8 cellular contexts compared by ENCODE assay signal in the genomic region with DNA sequence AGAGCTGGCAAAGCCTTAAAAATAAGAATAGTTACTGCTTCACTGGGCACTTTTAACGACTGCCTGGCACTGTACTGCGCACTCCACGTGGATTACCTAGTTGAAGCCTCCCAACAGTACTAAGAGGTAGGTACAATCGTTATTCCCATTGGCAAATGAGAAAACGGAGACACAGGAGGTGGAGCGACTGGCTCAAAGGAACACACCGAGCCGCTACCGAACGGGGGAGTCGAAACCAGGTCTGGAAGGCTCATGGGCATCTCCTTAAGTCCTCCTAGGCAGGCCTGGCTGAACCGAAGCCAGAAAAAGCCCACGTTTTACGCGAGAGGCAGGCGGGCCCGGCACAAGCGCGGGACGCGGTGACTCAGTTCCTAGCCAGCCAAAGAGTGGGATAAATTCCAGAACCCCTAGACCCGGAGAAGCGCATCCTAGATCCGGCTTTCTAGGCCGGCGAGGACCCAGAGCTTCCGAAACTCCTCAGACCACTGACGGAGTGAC. TPM values are rescaled to one million over a fixed set of nuclear protein-coding genes. Genes with fewer than 3 reads are reported as not detected.
A peak's percentile ranks its signal among the peaks of the same experiment; 100 is the strongest.
DNase-seq lines count a peak whose midpoint lies in the region; ATAC-seq and TF ChIP-seq lines count a peak whose summit lies in the region.

No MANE protein-coding gene starts in this region.

- H3K27me3 Mint-ChIP-seq in naive thymus-derived CD4-positive, alpha-beta T cell = no peaks in the 10 kb centered on the region

- peaks cover 10 to 28% (median 15%) of the 10 kb centered on the region in 5 donors for H3K36me3 Mint-ChIP-seq in naive thymus-derived CD4-positive, alpha-beta T cell

- DNase-seq in AG04450 (ENCODE audit: low read depth, low spot score) = no peak
- DNase-seq in NB4 (ENCODE audit: low read depth) = peak; percentile 63
- peak; percentile 28 for DNase-seq in activated T-cell treated with anti-CD3 and anti-CD28 coated beads for 48 hours (ENCODE audit: low read depth)
- no peak for DNase-seq in esophagus muscularis mucosa (ENCODE audit: extremely low spot score)
- DNase-seq in naive thymus-derived CD4-positive, alpha-beta T cell = peak in 6 of 9 donors; percentile 10 to 31 (median 19)
- DNase-seq in tibial nerve (ENCODE audit: low spot score in 2 of 2) = peak in 1 of 2 donors; percentile 39

- POLR2A ChIA-PET in AG04450 (lab: Yijun Ruan, JAX) = interaction anchor here (0.8 to 1.9 kb wide), 6 partner anchors 9 to 429 kb away, joined by 3 to 12 read pairs (median 7); partner anchors contain the start of genes ARPC1A, CPSF4 and PTCD1
- POLR2A ChIA-PET in naive thymus-derived CD4-positive, alpha-beta T cell (lab: Charles Lee) = interaction anchor here (0.5 to 5.0 kb wide), 17 partner anchors 9 to 1021 kb away, joined by 3 to 62 read pairs (median 6); partner anchors contain the start of genes ARPC1A, ARPC1B, CPSF4 and MEPCE

- no peak for TF ChIP-seq CTCF in AG04450 (IDR thresholded peaks at IDR 0.05; ENCODE audit: low read depth, low read length)
- no peak for TF ChIP-seq CTCF in NB4 (IDR thresholded peaks at IDR 0.05; ENCODE audit: low read depth, low read length)
- TF ChIP-seq CTCF in esophagus muscularis mucosa (IDR thresholded peaks at IDR 0.05) = no peak
- no peak for TF ChIP-seq CTCF in tibial nerve (IDR thresholded peaks at IDR 0.05)

- no peak for TF ChIP-seq POLR2A in NB4 (IDR thresholded peaks at IDR 0.05; ENCODE audit: extremely low read depth, insufficient read length)
- no peak for TF ChIP-seq POLR2A in esophagus muscularis mucosa (IDR thresholded peaks at IDR 0.05; ENCODE audit: low read depth)
- no peak for TF ChIP-seq POLR2A in tibial nerve (IDR thresholded peaks at IDR 0.05)

- no peak for TF ChIP-seq EP300 in esophagus muscularis mucosa (IDR thresholded peaks at IDR 0.05)
- TF ChIP-seq EP300 in tibial nerve (IDR thresholded peaks at IDR 0.05) = no peak

- H3K27me3 ChIP-seq in AG04450 (ENCODE audit: control insufficient read depth, insufficient read depth, low read length) (no peaks in the 10 kb centered on the region), esophagus muscularis mucosa (no peaks in the 10 kb centered on the region), tibial nerve (no peaks in the 10 kb centered on the region)
- no peaks in the 10 kb centered on the region for H3K27me3 ChIP-seq in naive thymus-derived CD4-positive, alpha-beta T cell (ENCODE audit: control insufficient read depth in 2 of 2, insufficient read depth in 2 of 2, low read length in 2 of 2)

- H3K4me1 Mint-ChIP-seq in naive thymus-derived CD4-positive, alpha-beta T cell = peaks cover 42 to 69% (median 45%) of the 10 kb centered on the region in 7 donors

- H3K27ac ChIP-seq in AG04450 (ENCODE audit: low read depth, low read length) = peak overlapping the region; percentile 95
- peak overlapping the region; percentile 95 to 98 (median 95) for H3K27ac ChIP-seq in esophagus muscularis mucosa (replicated peaks in 1 of 4)
- peak overlapping the region; percentile 93 for H3K27ac ChIP-seq in naive thymus-derived CD4-positive, alpha-beta T cell (ENCODE audit: low read depth, low read length)
- peak overlapping the region; percentile 95 to 98 (median 96) for H3K27ac ChIP-seq in tibial nerve

- WGBS in esophagus muscularis mucosa = 1% methylated on average over 11 of the region's 28 CpGs
- WGBS in tibial nerve, 2 donors = 1% methylated on average over 21 to 23 of the region's 28 CpGs

- H3K4me3 ChIP-seq in AG04450 (ENCODE audit: low read depth, low read length) = peak overlapping the region; percentile 99
- H3K4me3 ChIP-seq in NB4 (ENCODE audit: low read depth, low read length) = peak overlapping the region; percentile 95
- peak overlapping the region; percentile 93 to 100 (median 97) for H3K4me3 ChIP-seq in esophagus muscularis mucosa
- peak overlapping the region; percentile 89 for H3K4me3 ChIP-seq in naive thymus-derived CD4-positive, alpha-beta T cell (ENCODE audit: low read length)
- peak overlapping the region; percentile 74 to 100 (median 95) for H3K4me3 ChIP-seq in tibial nerve

- ATAC-seq in GM18511 (IDR thresholded peaks at IDR 0.05; ENCODE audit: unreplicated experiment) = peak; percentile 8
- no peak for ATAC-seq in naive thymus-derived CD4-positive, alpha-beta T cell
- ATAC-seq in GM18873 (IDR thresholded peaks at IDR 0.05; ENCODE audit: low FRiP score, unreplicated experiment) = no peak

- H3K4me3 Mint-ChIP-seq in naive thymus-derived CD4-positive, alpha-beta T cell = peak overlapping the region; percentile 91 to 98 (median 96)

- H3K27ac Mint-ChIP-seq in naive thymus-derived CD4-positive, alpha-beta T cell = peak overlapping the region; percentile 94 to 98 (median 97)

- intact Hi-C loops in esophagus muscularis mucosa (cut with DNase I) = loop anchor here (5.0 kb wide), 1 partner anchor 41 kb away; no protein-coding TSS in a partner anchor
- intact Hi-C loops in naive thymus-derived CD4-positive, alpha-beta T cell (cut with micrococcal nuclease) = loop anchor here (1.0 to 10.0 kb wide), 19 partner anchors 15 to 677 kb away; partner anchors contain the start of genes ARPC1A (in 2 of the 2), ARPC1B (in 2 of the 2), ATP5MF (in 2 of the 2) and ZNF3 (in 2 of the 2)

- H3K9me3 Mint-ChIP-seq in naive thymus-derived CD4-positive, alpha-beta T cell = peaks cover 0 to 4% (median 0%) of the 10 kb centered on the region in 11 donors

- H3K36me3 ChIP-seq in esophagus muscularis mucosa = peaks cover 30 to 52% (median 49%) of the 10 kb centered on the region in 4 donors
- H3K36me3 ChIP-seq in naive thymus-derived CD4-positive, alpha-beta T cell (ENCODE audit: control insufficient read depth in 2 of 3, insufficient read depth in 3 of 3, low read length in 3 of 3) = peaks cover 18 to 49% (median 19%) of the 10 kb centered on the region in 3 experiments
- H3K36me3 ChIP-seq in tibial nerve = peaks cover 0 to 49% (median 11%) of the 10 kb centered on the region in 3 donors

- CTCF ChIA-PET in AG04450 (lab: Charles Lee) = interaction anchor here (1.1 kb wide), 1 partner anchor 8 kb away, joined by 3 read pairs; no protein-coding TSS in a partner anchor
- CTCF ChIA-PET in naive thymus-derived CD4-positive, alpha-beta T cell (lab: Charles Lee) = interaction anchor here (0.6 to 0.9 kb wide), 2 partner anchors 17 to 59 kb away, joined by 3 to 4 read pairs; no protein-coding TSS in a partner anchor

- no peaks in the 10 kb centered on the region for H3K9me3 ChIP-seq in AG04450 (ENCODE audit: control insufficient read depth, insufficient read depth, low read length)
- H3K9me3 ChIP-seq in esophagus muscularis mucosa = no peaks in the 10 kb centered on the region
- no peaks in the 10 kb centered on the region for H3K9me3 ChIP-seq in naive thymus-derived CD4-positive, alpha-beta T cell (ENCODE audit: control insufficient read depth in 2 of 3, low read length in 3 of 3)
- H3K9me3 ChIP-seq in tibial nerve = no peaks in the 10 kb centered on the region

- H3K4me1 ChIP-seq in esophagus muscularis mucosa (peaks cover 46 to 62% (median 55%) of the 10 kb centered on the region in 4 donors), tibial nerve (peaks cover 0 to 66% (median 39%) of the 10 kb centered on the region in 4 donors)
- H3K4me1 ChIP-seq in naive thymus-derived CD4-positive, alpha-beta T cell (ENCODE audit: control insufficient read depth in 2 of 2, insufficient read depth in 2 of 2, low read length in 2 of 2) = peaks cover 26 to 37% of the 10 kb centered on the region in 2 donors

RNA-seq across cellular contexts. Expression of gene PDAP1, which starts 0.5 kb away (rescaled TPM):
- polyA plus RNA-seq in AG04450 (2011; rRNA removed) = 60.2 and 68.1 TPM in 2 replicates
- polyA minus RNA-seq in AG04450 (2011; rRNA and poly(A)+ RNA removed) = 19.4 and 24.3 TPM in 2 replicates
- total RNA-seq in esophagus muscularis mucosa = 100 to 1,000 TPM in 2 of 4 donors, 10 to 100 TPM in 2; 85.9 to 116 (median 99.9) TPM
- 100 to 1,000 TPM in 1 of 5 experiments, 10 to 100 TPM in 4; 42.8 to 104 (median 64.0) TPM for total RNA-seq in naive thymus-derived CD4-positive, alpha-beta T cell
- 10 to 100 TPM; 38.4 to 41.2 TPM for polyA plus RNA-seq in naive thymus-derived CD4-positive, alpha-beta T cell
- 100 to 1,000 TPM in 1 of 4 donors, 10 to 100 TPM in 3; 65.4 to 107 (median 68.8) TPM for total RNA-seq in tibial nerve

RNA-seq across cellular contexts. Expression of gene BUD31, which starts 0.9 kb away (rescaled TPM):
- polyA plus RNA-seq in AG04450 (2011; rRNA removed) = 82.3 and 96.8 TPM in 2 replicates
- polyA minus RNA-seq in AG04450 (2011; rRNA and poly(A)+ RNA removed) = 30.8 and 32.2 TPM in 2 replicates
- 10 to 100 TPM; 61.8 to 82.0 (median 66.2) TPM for total RNA-seq in esophagus muscularis mucosa
- total RNA-seq in naive thymus-derived CD4-positive, alpha-beta T cell = 100 to 1,000 TPM in 2 of 5 experiments, 10 to 100 TPM in 3; 55.2 to 134 (median 83.9) TPM
- polyA plus RNA-seq in naive thymus-derived CD4-positive, alpha-beta T cell = 100 to 1,000 TPM; 148 to 173 TPM
- 10 to 100 TPM; 55.9 to 87.3 (median 75.8) TPM for total RNA-seq in tibial nerve

RNA-seq across cellular contexts. Expression of gene PTCD1, which starts 30.7 kb away (rescaled TPM):
- 2.7 and 3.0 TPM in 2 replicates for polyA plus RNA-seq in AG04450 (2011; rRNA removed)
- polyA minus RNA-seq in AG04450 (2011; rRNA and poly(A)+ RNA removed) = 3.5 and 3.9 TPM in 2 replicates
- 10 to 100 TPM in 1 of 4 donors, 1 to 10 TPM in 3; 5.3 to 10.2 (median 7.6) TPM for total RNA-seq in esophagus muscularis mucosa
- 10 to 100 TPM in 2 of 5 experiments, 1 to 10 TPM in 3; 4.0 to 10.8 (median 8.8) TPM for total RNA-seq in naive thymus-derived CD4-positive, alpha-beta T cell
- 1 to 10 TPM; 3.7 to 4.2 TPM for polyA plus RNA-seq in naive thymus-derived CD4-positive, alpha-beta T cell
- total RNA-seq in tibial nerve = 10 to 100 TPM in 2 of 4 donors, 1 to 10 TPM in 2; 6.9 to 10.8 (median 9.5) TPM

RNA-seq across cellular contexts. Expression of gene CPSF4, which starts 30.8 kb away (rescaled TPM):
- polyA plus RNA-seq in AG04450 (2011; rRNA removed) = 27.6 and 32.2 TPM in 2 replicates
- 38.0 and 52.1 TPM in 2 replicates for polyA minus RNA-seq in AG04450 (2011; rRNA and poly(A)+ RNA removed)
- total RNA-seq in esophagus muscularis mucosa (10 to 100 TPM; 19.1 to 25.3 (median 20.8) TPM), tibial nerve (10 to 100 TPM; 34.3 to 77.9 (median 50.1) TPM)
- 10 to 100 TPM; 36.3 to 69.4 (median 45.7) TPM for total RNA-seq in naive thymus-derived CD4-positive, alpha-beta T cell
- 10 to 100 TPM; 22.4 to 28.3 TPM for polyA plus RNA-seq in naive thymus-derived CD4-positive, alpha-beta T cell

RNA-seq across cellular contexts. Expression of gene ARPC1B, which starts 33.4 kb away (rescaled TPM):
- 190 and 245 TPM in 2 replicates for polyA plus RNA-seq in AG04450 (2011; rRNA removed)
- 69.5 and 83.5 TPM in 2 replicates for polyA minus RNA-seq in AG04450 (2011; rRNA and poly(A)+ RNA removed)
- total RNA-seq in esophagus muscularis mucosa = 100 to 1,000 TPM; 101 to 153 (median 134) TPM
- total RNA-seq in naive thymus-derived CD4-positive, alpha-beta T cell = 100 to 1,000 TPM in 4 of 5 experiments, 10 to 100 TPM in 1; 88.1 to 364 (median 141) TPM
- polyA plus RNA-seq in naive thymus-derived CD4-positive, alpha-beta T cell = 100 to 1,000 TPM; 379 to 575 TPM
- total RNA-seq in tibial nerve = 100 to 1,000 TPM; 178 to 337 (median 306) TPM

Comparison
In these comparisons a context has a peak if more than half of its experiments do, and no peak if none do; other contexts are left out.
1. DNase-seq: peak in NB4 (single experiment), activated T-cell treated with anti-CD3 and anti-CD28 coated beads for 48 hours (single experiment) and naive thymus-derived CD4-positive, alpha-beta T cell (6 of 9); none in AG04450 (single experiment) and esophagus muscularis mucosa (single experiment).
2. Peak in every context shown above with its lines, with median percentiles within 50 percentile points of each other: H3K27ac ChIP-seq and H3K4me3 ChIP-seq.